Comparison of ENCODE assay signal across 8 cellular contexts in the genomic region with DNA sequence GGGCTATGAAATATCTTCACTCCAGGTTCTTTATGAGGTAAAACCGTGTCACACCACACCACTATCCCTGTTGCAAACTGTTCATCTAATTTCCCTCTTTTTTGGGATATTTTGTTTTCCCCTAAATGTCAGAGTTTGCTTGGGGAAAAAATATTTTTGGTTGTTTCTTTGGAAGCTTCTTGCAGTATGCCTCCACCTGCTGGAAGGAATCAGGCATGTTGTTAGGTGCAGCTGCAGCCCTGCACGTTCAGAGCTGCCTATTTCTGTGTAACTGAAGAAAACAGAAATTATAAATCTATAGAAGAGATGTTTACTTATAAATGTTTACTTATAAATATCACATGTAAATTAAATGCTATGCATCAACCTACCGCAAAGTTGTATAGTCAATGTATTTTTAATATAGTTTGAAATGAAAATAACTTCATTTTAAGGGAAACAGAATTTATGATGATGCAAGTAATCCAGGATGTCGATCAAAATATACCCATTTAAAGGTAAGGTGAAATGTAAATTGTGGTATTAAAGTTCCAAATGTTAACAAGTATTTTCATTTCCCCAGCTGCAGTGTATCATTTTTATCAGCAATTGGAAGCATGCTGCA.
A peak's percentile ranks its signal among the peaks of the same experiment; 100 is the strongest.
DNase-seq lines count a peak whose midpoint lies in the region; ATAC-seq, FAIRE-seq and TF ChIP-seq lines count a peak whose summit lies in the region.

No MANE protein-coding gene starts in this region.

- H3K27ac ChIP-seq in C4-2B (no peak overlapping the region), tibial nerve (no peak overlapping the region)

- H3K4me1 ChIP-seq in tibial nerve = peaks cover 0 to 4% (median 0%) of the 10 kb centered on the region in 4 donors

- H3K36me3 ChIP-seq in tibial nerve = no peaks in the 10 kb centered on the region

- no peak for TF ChIP-seq POLR2A in tibial nerve (IDR thresholded peaks at IDR 0.05)

- peak; percentile 75 for TF ChIP-seq CTCF in C4-2B (conservative IDR thresholded peaks at IDR 0.05)
- peak; percentile 48 to 65 (median 55) for TF ChIP-seq CTCF in tibial nerve (IDR thresholded peaks at IDR 0.05)

- peak; percentile 65 for ATAC-seq in left ventricle myocardium superior
- no peak for ATAC-seq in GM19395 (IDR thresholded peaks at IDR 0.05; ENCODE audit: unreplicated experiment)

- H3K27me3 ChIP-seq in tibial nerve = no peaks in the 10 kb centered on the region

- peak; percentile 48 to 70 for DNase-seq in Kasumi-1 (lab: John Stamatoyannopoulos, UW)
- peak; percentile 22 for DNase-seq in SW480 (ENCODE audit: low spot score)
- no peak for DNase-seq in left ventricle myocardium superior
- DNase-seq in tibial nerve (ENCODE audit: low spot score in 2 of 2) = peak in 1 of 2 donors; percentile 69
- no peak for DNase-seq in frontal cortex (ENCODE audit: low spot score in 2 of 2)
- DNase-seq in cerebellar nuclear complex (lab: John Stamatoyannopoulos, UW) = no peak

- no peak overlapping the region for H3K4me3 ChIP-seq in tibial nerve

- TF ChIP-seq EP300 in tibial nerve (IDR thresholded peaks at IDR 0.05) = no peak

- H3K9me3 ChIP-seq in tibial nerve = no peaks in the 10 kb centered on the region

- intact Hi-C loops in left ventricle myocardium superior (cut with micrococcal nuclease) = loop anchor here (10.0 kb wide), 1 partner anchor 372 kb away; no protein-coding TSS in a partner anchor

- FAIRE-seq in frontal cortex (lab: Jason Lieb, UNC) = no peak

- 35 to 36% methylated on average over 4 of the region's 4 CpGs for WGBS in tibial nerve, 2 donors

Comparison
In these comparisons a context has a peak if more than half of its experiments do, and no peak if none do; other contexts are left out.
1. DNase-seq: peak in Kasumi-1 (2 of 2) and SW480 (single experiment); none in left ventricle myocardium superior (single experiment), frontal cortex (0 of 2) and cerebellar nuclear complex (0 of 2).